ENCODE assay signal across 35 cellular contexts in the genomic region with DNA sequence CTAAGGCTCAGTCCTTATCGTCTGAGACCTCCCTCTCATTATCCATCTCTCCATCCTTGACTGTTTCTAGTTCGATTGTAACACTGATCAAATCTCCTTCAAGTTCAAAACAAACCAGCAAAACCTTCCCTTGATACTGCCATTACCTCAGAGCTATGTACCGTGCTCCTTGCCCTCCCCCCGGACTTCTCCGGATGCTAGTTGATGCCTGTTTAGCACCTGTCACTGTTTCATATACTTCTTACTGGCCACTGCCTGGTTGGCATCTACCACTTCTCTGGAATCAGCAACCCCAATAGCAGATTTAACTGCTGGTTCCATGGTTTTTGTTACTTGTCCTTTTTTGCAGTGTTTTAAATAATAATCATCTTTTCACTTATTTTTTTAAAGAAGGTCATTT.
"Had no signal": no experiment of that assay in that cellular context is flagged by ENCODE, and none has a peak within 500 bp of the region (broad histone marks: within the 10 kb centered on the region; RNA-seq: fewer than 3 reads in every experiment).

No MANE protein-coding gene starts in this region.

- H3K4me3 ChIP-seq: body of pancreas, breast epithelium had no signal

- H3K27me3 Mint-ChIP-seq: activated CD4-positive, alpha-beta memory T cell treated with anti-CD3 and anti-CD28 coated beads, Interleukin-2, amount 10 ng/mL, durations not matched to agents 7 days and 5 days; activated CD4-positive, alpha-beta T cell treated with anti-CD3 and anti-CD28 coated beads for 36 hours; activated CD4-positive, alpha-beta T cell treated with anti-CD3 and anti-CD28 coated beads, Interleukin-2, amount 10 ng/mL, durations not matched to agents 7 days and 5 days; activated CD8-positive, alpha-beta memory T cell treated with anti-CD3 and anti-CD28 coated beads, Interleukin-2, amount 10 ng/mL, durations not matched to agents 7 days and 5 days; activated naive CD4-positive, alpha-beta T cell treated with anti-CD3 and anti-CD28 coated beads, Interleukin-2, amount 50 U/mL, for 24 hours; activated naive CD8-positive, alpha-beta T cell; activated naive CD8-positive, alpha-beta T cell treated with anti-CD3 and anti-CD28 coated beads, Interleukin-2, amount 10 ng/mL, durations not matched to agents 7 days and 5 days; activated naive CD8-positive, alpha-beta T cell treated with anti-CD3 and anti-CD28 coated beads, Interleukin-2, amount 50 U/mL, for 24 hours; activated T-cell treated with anti-CD3 and anti-CD28 coated beads, Interleukin-2, amount 50 U/mL, for 24 hours had no signal

- H3K27me3 ChIP-seq: body of pancreas, brain microvascular endothelial cell, breast epithelium had no signal

- H3K9me3 Mint-ChIP-seq: activated CD4-positive, alpha-beta memory T cell treated with anti-CD3 and anti-CD28 coated beads, Interleukin-2, amount 10 ng/mL, durations not matched to agents 7 days and 5 days; activated CD4-positive, alpha-beta T cell treated with anti-CD3 and anti-CD28 coated beads, Interleukin-2, amount 10 ng/mL, durations not matched to agents 7 days and 5 days; activated naive CD4-positive, alpha-beta T cell treated with anti-CD3 and anti-CD28 coated beads, Interleukin-2, amount 10 ng/mL, durations not matched to agents 7 days and 5 days; activated naive CD4-positive, alpha-beta T cell treated with anti-CD3 and anti-CD28 coated beads, Interleukin-2, amount 50 U/mL, for 24 hours; activated naive CD8-positive, alpha-beta T cell treated with anti-CD3 and anti-CD28 coated beads, Interleukin-2, amount 10 ng/mL, durations not matched to agents 7 days and 5 days; activated naive CD8-positive, alpha-beta T cell treated with anti-CD3 and anti-CD28 coated beads, Interleukin-2, amount 50 U/mL, for 24 hours; activated T-cell treated with anti-CD3 and anti-CD28 coated beads, Interleukin-2, amount 50 U/mL, for 24 hours; activated T-helper 2 cell treated with anti-CD3 and anti-CD28 coated beads, Interferon-gamma antibody, Interleukin-2, Interleukin-4, amounts not matched to agents 10 μg/mL and 5 μg/mL and 100 μg/mL, durations not matched to agents 14 hours and 24 hours and 36 hours; T-helper 1 cell treated with Interleukin-12 subunit alpha and Interleukin-12 subunit beta and Interleukin-4 antibody, amounts not matched to agents 30 μg/mL and 1 μg/mL, for 36 hours; T-helper 2 cell treated with Interferon-gamma antibody and Interleukin-4, amounts not matched to agents 5 μg/mL and 100 μg/mL, for 36 hours had no signal

- H3K36me3 ChIP-seq: brain microvascular endothelial cell, breast epithelium had no signal

- H3K4me1 Mint-ChIP-seq: activated CD4-positive, alpha-beta memory T cell treated with anti-CD3 and anti-CD28 coated beads, Interleukin-2, amount 10 ng/mL, durations not matched to agents 7 days and 5 days; activated CD4-positive, alpha-beta T cell treated with anti-CD3 and anti-CD28 coated beads for 36 hours; activated CD4-positive, alpha-beta T cell treated with anti-CD3 and anti-CD28 coated beads, Interleukin-2, amount 10 ng/mL, durations not matched to agents 7 days and 5 days; activated CD8-positive, alpha-beta memory T cell treated with anti-CD3 and anti-CD28 coated beads, Interleukin-2, amount 10 ng/mL, durations not matched to agents 7 days and 5 days; activated naive CD4-positive, alpha-beta T cell treated with anti-CD3 and anti-CD28 coated beads, Interleukin-2, amount 10 ng/mL, durations not matched to agents 7 days and 5 days; activated naive CD4-positive, alpha-beta T cell treated with anti-CD3 and anti-CD28 coated beads, Interleukin-2, amount 50 U/mL, for 24 hours; activated naive CD8-positive, alpha-beta T cell treated with anti-CD3 and anti-CD28 coated beads, Interleukin-2, amount 10 ng/mL, durations not matched to agents 7 days and 5 days; activated naive CD8-positive, alpha-beta T cell treated with anti-CD3 and anti-CD28 coated beads, Interleukin-2, amount 50 U/mL, for 24 hours had no signal

- H3K36me3 Mint-ChIP-seq: activated naive CD4-positive, alpha-beta T cell treated with anti-CD3 and anti-CD28 coated beads, Interleukin-2, amount 10 ng/mL, durations not matched to agents 7 days and 5 days; activated naive CD8-positive, alpha-beta T cell treated with anti-CD3 and anti-CD28 coated beads, Interleukin-2, amount 10 ng/mL, durations not matched to agents 7 days and 5 days had no signal

- H3K27ac ChIP-seq: body of pancreas, brain microvascular endothelial cell, breast epithelium, VCaP had no signal

- ATAC-seq: activated CD4-positive, alpha-beta T cell treated with anti-CD3 and anti-CD28 coated beads for 36 hours; activated CD4-positive, CD25-positive, alpha-beta regulatory T cell treated with anti-CD3 and anti-CD28 coated beads, Interleukin-2, amount 50 U/mL, for 24 hours; activated CD8-positive, alpha-beta memory T cell treated with anti-CD3 and anti-CD28 coated beads, Interleukin-2, amount 10 ng/mL, durations not matched to agents 7 days and 5 days; activated CD8-positive, alpha-beta T cell treated with anti-CD3 and anti-CD28 coated beads, Interleukin-2, amount 10 ng/mL, durations not matched to agents 7 days and 5 days; activated naive CD8-positive, alpha-beta T cell treated with anti-CD3 and anti-CD28 coated beads, Interleukin-2, amount 50 U/mL, for 24 hours; body of pancreas had no signal

- DNase-seq: activated CD4-positive, alpha-beta memory T cell treated with anti-CD3 and anti-CD28 coated beads, Interleukin-2, amount 10 ng/mL, durations not matched to agents 7 days and 5 days; activated CD4-positive, alpha-beta T cell treated with anti-CD3 and anti-CD28 coated beads for 1 hour; activated CD4-positive, alpha-beta T cell treated with anti-CD3 and anti-CD28 coated beads for 36 hours; activated CD4-positive, alpha-beta T cell treated with anti-CD3 and anti-CD28 coated beads for 48 hours; activated CD4-positive, alpha-beta T cell treated with anti-CD3 and anti-CD28 coated beads, Interleukin-2, amount 10 ng/mL, durations not matched to agents 7 days and 5 days; activated CD4-positive, alpha-beta T cell treated with anti-CD3 and anti-CD28 coated beads, Interleukin-2, amount 50 U/mL, for 48 hours; activated CD4-positive, CD25-positive, alpha-beta regulatory T cell; activated CD8-positive, alpha-beta memory T cell treated with anti-CD3 and anti-CD28 coated beads for 24 hours; activated CD8-positive, alpha-beta memory T cell treated with anti-CD3 and anti-CD28 coated beads, Interleukin-2, amount 10 ng/mL, durations not matched to agents 7 days and 5 days; activated CD8-positive, alpha-beta memory T cell treated with anti-CD3 and anti-CD28 coated beads, Interleukin-2, amount 50 U/mL, for 48 hours; activated CD8-positive, alpha-beta T cell treated with anti-CD3 and anti-CD28 coated beads, Interleukin-2, amount 10 ng/mL, durations not matched to agents 7 days and 5 days; activated effector memory CD4-positive, alpha-beta T cell treated with Interleukin-2 at 50 U/mL for 16 hours; activated gamma-delta T cell; activated naive CD4-positive, alpha-beta T cell treated with anti-CD3 and anti-CD28 coated beads, Interleukin-2, amount 10 ng/mL, durations not matched to agents 7 days and 5 days; activated naive CD4-positive, alpha-beta T cell treated with Interleukin-2 at 50 U/mL for 16 hours; activated naive CD8-positive, alpha-beta T cell treated with anti-CD3 and anti-CD28 coated beads, Interleukin-2, amount 10 ng/mL, durations not matched to agents 7 days and 5 days; activated naive CD8-positive, alpha-beta T cell treated with anti-CD3 and anti-CD28 coated beads, Interleukin-2, amount 50 U/mL, for 24 hours; activated T-cell treated with anti-CD3 and anti-CD28 coated beads, Interleukin-2, amount 50 U/mL, for 24 hours; activated T-cell treated with anti-CD3 and anti-CD28 coated beads, Interleukin-2, amount 50 U/mL, for 48 hours; amygdala; anterior cingulate cortex; body of pancreas; brain microvascular endothelial cell; central memory CD4-positive, alpha-beta T cell; T-helper 1 cell; T-helper 2 cell; T-helper 9 cell had no signal

- H3K4me1 ChIP-seq: body of pancreas, breast epithelium had no signal

- H3K4me3 Mint-ChIP-seq: activated CD4-positive, alpha-beta memory T cell treated with anti-CD3 and anti-CD28 coated beads, Interleukin-2, amount 10 ng/mL, durations not matched to agents 7 days and 5 days; activated CD4-positive, alpha-beta T cell treated with anti-CD3 and anti-CD28 coated beads for 36 hours; activated CD4-positive, alpha-beta T cell treated with anti-CD3 and anti-CD28 coated beads, Interleukin-2, amount 10 ng/mL, durations not matched to agents 7 days and 5 days; activated CD8-positive, alpha-beta memory T cell treated with anti-CD3 and anti-CD28 coated beads, Interleukin-2, amount 10 ng/mL, durations not matched to agents 7 days and 5 days; activated CD8-positive, alpha-beta T cell treated with anti-CD3 and anti-CD28 coated beads, Interleukin-2, amount 10 ng/mL, durations not matched to agents 7 days and 5 days; activated naive CD4-positive, alpha-beta T cell treated with anti-CD3 and anti-CD28 coated beads, Interleukin-2, amount 10 ng/mL, durations not matched to agents 7 days and 5 days; activated naive CD4-positive, alpha-beta T cell treated with anti-CD3 and anti-CD28 coated beads, Interleukin-2, amount 50 U/mL, for 24 hours; activated naive CD8-positive, alpha-beta T cell; activated naive CD8-positive, alpha-beta T cell treated with anti-CD3 and anti-CD28 coated beads, Interleukin-2, amount 10 ng/mL, durations not matched to agents 7 days and 5 days; activated naive CD8-positive, alpha-beta T cell treated with anti-CD3 and anti-CD28 coated beads, Interleukin-2, amount 50 U/mL, for 24 hours; activated T-cell treated with anti-CD3 and anti-CD28 coated beads, Interleukin-2, amount 50 U/mL, for 24 hours; T-helper 1 cell treated with Interleukin-12 subunit alpha and Interleukin-12 subunit beta and Interleukin-4 antibody, amounts not matched to agents 30 μg/mL and 1 μg/mL, for 36 hours; T-helper 2 cell treated with Interferon-gamma antibody and Interleukin-4, amounts not matched to agents 5 μg/mL and 100 μg/mL, for 36 hours had no signal

- H3K27ac Mint-ChIP-seq: activated CD4-positive, alpha-beta memory T cell treated with anti-CD3 and anti-CD28 coated beads, Interleukin-2, amount 10 ng/mL, durations not matched to agents 7 days and 5 days; activated CD4-positive, alpha-beta T cell treated with anti-CD3 and anti-CD28 coated beads for 36 hours; activated CD4-positive, alpha-beta T cell treated with anti-CD3 and anti-CD28 coated beads, Interleukin-2, amount 10 ng/mL, durations not matched to agents 7 days and 5 days; activated CD8-positive, alpha-beta memory T cell treated with anti-CD3 and anti-CD28 coated beads, Interleukin-2, amount 10 ng/mL, durations not matched to agents 7 days and 5 days; activated CD8-positive, alpha-beta T cell treated with anti-CD3 and anti-CD28 coated beads, Interleukin-2, amount 10 ng/mL, durations not matched to agents 7 days and 5 days; activated naive CD4-positive, alpha-beta T cell treated with anti-CD3 and anti-CD28 coated beads, Interleukin-2, amount 10 ng/mL, durations not matched to agents 7 days and 5 days; activated naive CD4-positive, alpha-beta T cell treated with anti-CD3 and anti-CD28 coated beads, Interleukin-2, amount 50 U/mL, for 24 hours; activated naive CD8-positive, alpha-beta T cell; activated naive CD8-positive, alpha-beta T cell treated with anti-CD3 and anti-CD28 coated beads, Interleukin-2, amount 10 ng/mL, durations not matched to agents 7 days and 5 days; activated naive CD8-positive, alpha-beta T cell treated with anti-CD3 and anti-CD28 coated beads, Interleukin-2, amount 50 U/mL, for 24 hours; activated T-cell treated with anti-CD3 and anti-CD28 coated beads, Interleukin-2, amount 50 U/mL, for 24 hours; activated T-helper 2 cell treated with anti-CD3 and anti-CD28 coated beads, Interferon-gamma antibody, Interleukin-2, Interleukin-4, amounts not matched to agents 10 μg/mL and 5 μg/mL and 100 μg/mL, durations not matched to agents 14 hours and 24 hours and 36 hours; T-helper 1 cell treated with Interleukin-12 subunit alpha and Interleukin-12 subunit beta and Interleukin-4 antibody, amounts not matched to agents 30 μg/mL and 1 μg/mL, for 36 hours; T-helper 2 cell treated with Interferon-gamma antibody and Interleukin-4, amounts not matched to agents 5 μg/mL and 100 μg/mL, for 36 hours had no signal

- H3K9me3 ChIP-seq: body of pancreas, breast epithelium had no signal
